In genomic region chr3:192494176-192494575, GRCh38 we compare ENCODE assay signal across 11 cellular contexts.
A peak's percentile ranks its signal among the peaks of the same experiment; 100 is the strongest.
DNase-seq lines count a peak whose midpoint lies in the region; ATAC-seq and TF ChIP-seq lines count a peak whose summit lies in the region.
"Had no signal": no experiment of that assay in that cellular context is flagged by ENCODE, and none has a peak within 500 bp of the region (broad histone marks: within the 10 kb centered on the region; RNA-seq: fewer than 3 reads in every experiment).

No MANE protein-coding gene starts in this region.

- H3K4me3 ChIP-seq in MG63 (no peak overlapping the region), esophagus muscularis mucosa (no peak overlapping the region), adrenal gland (no peak overlapping the region)
- H3K4me3 ChIP-seq: SJSA1 had no signal

- H3K27ac ChIP-seq in esophagus muscularis mucosa (replicated peaks in 1 of 4), result no peak overlapping the region
- no peak overlapping the region for H3K27ac ChIP-seq in adrenal gland
- H3K27ac ChIP-seq: SJSA1 had no signal

- 38% methylated on average over 1 of the region's 1 CpG for WGBS in esophagus muscularis mucosa
- WGBS in adrenal gland, 4 donors, result 43 to 72% (median 69%) methylated on average over 1 of the region's 1 CpG

- TF ChIP-seq CTCF in GM10248 (IDR thresholded peaks at IDR 0.05; ENCODE audit: control extremely low read depth, extremely low read depth, low read depth, missing control alignments) (no peak), esophagus muscularis mucosa (IDR thresholded peaks at IDR 0.05) (no peak), adrenal gland (IDR thresholded peaks at IDR 0.05) (no peak)

- intact Hi-C loops in esophagus muscularis mucosa (cut with DNase I) (no loop called here), adrenal gland (cut with DNase I) (no loop called here)

- H3K36me3 ChIP-seq in MG63, result no peaks in the 10 kb centered on the region
- H3K36me3 ChIP-seq in esophagus muscularis mucosa, result no peaks in the 10 kb centered on the region
- no peaks in the 10 kb centered on the region for H3K36me3 ChIP-seq in adrenal gland (replicated peaks in 1 of 2)
- H3K36me3 ChIP-seq: SJSA1 had no signal

- POLR2A ChIA-PET in GM10248 (lab: Yijun Ruan, JAX), result no interaction called here

- CTCF ChIA-PET in GM10248 (lab: Yijun Ruan, JAX), result interaction anchor here (0.8 to 1.0 kb wide), 2 partner anchors 11 to 50 kb away, joined by 3 read pairs; no protein-coding TSS in a partner anchor

- H3K27me3 ChIP-seq in MG63, result peaks cover 6% of the 10 kb centered on the region; the same call in 1 of the 2 replicates
- H3K27me3 ChIP-seq in esophagus muscularis mucosa, result no peaks in the 10 kb centered on the region
- no peaks in the 10 kb centered on the region for H3K27me3 ChIP-seq in adrenal gland
- H3K27me3 ChIP-seq: SJSA1 had no signal

- TF ChIP-seq EP300 in esophagus muscularis mucosa (IDR thresholded peaks at IDR 0.05), result no peak

- ATAC-seq in GM18508 (IDR thresholded peaks at IDR 0.05; ENCODE audit: insufficient read depth, unreplicated experiment) (peak; percentile 86), GM21825 (IDR thresholded peaks at IDR 0.05; ENCODE audit: unreplicated experiment) (peak; percentile 79)

- no peaks in the 10 kb centered on the region for H3K9me3 ChIP-seq in MG63
- H3K9me3 ChIP-seq in esophagus muscularis mucosa, result no peaks in the 10 kb centered on the region
- H3K9me3 ChIP-seq in adrenal gland (replicated peaks in 1 of 3), result no peaks in the 10 kb centered on the region
- H3K9me3 ChIP-seq: SJSA1 had no signal

- TF ChIP-seq POLR2A in esophagus muscularis mucosa (IDR thresholded peaks at IDR 0.05; ENCODE audit: low read depth) (no peak), adrenal gland (IDR thresholded peaks at IDR 0.05) (no peak)

- DNase-seq in NCI-H1105 treated with DMSO at 0.1 percent for 48 hours (lab: John Stamatoyannopoulos, UW) (peak; percentile 75), glomerular endothelial cell (ENCODE audit: extremely low read depth, low read depth, low spot score) (peak; percentile 77), GM10248 (ENCODE audit: extremely low spot score) (no peak), MG63 (no peak), esophagus muscularis mucosa (ENCODE audit: extremely low spot score) (no peak), adrenal gland (no peak)
- DNase-seq: activated gamma-delta T cell, GDM1 had no signal

- peaks cover 0 to 4% (median 0%) of the 10 kb centered on the region in 4 donors for H3K4me1 ChIP-seq in esophagus muscularis mucosa
- H3K4me1 ChIP-seq in adrenal gland (replicated peaks in 1 of 2), result no peaks in the 10 kb centered on the region
- H3K4me1 ChIP-seq: SJSA1 had no signal

Comparison
In these comparisons a context has a peak if more than half of its experiments do, and no peak if none do; other contexts are left out.
1. DNase-seq: peak in NCI-H1105 treated with DMSO at 0.1 percent for 48 hours (single experiment) and glomerular endothelial cell (single experiment); none in GM10248 (single experiment), MG63 (single experiment), esophagus muscularis mucosa (single experiment) and adrenal gland (0 of 7).